Comparison of ENCODE assay signal across 1 cellular context in the genomic region with DNA sequence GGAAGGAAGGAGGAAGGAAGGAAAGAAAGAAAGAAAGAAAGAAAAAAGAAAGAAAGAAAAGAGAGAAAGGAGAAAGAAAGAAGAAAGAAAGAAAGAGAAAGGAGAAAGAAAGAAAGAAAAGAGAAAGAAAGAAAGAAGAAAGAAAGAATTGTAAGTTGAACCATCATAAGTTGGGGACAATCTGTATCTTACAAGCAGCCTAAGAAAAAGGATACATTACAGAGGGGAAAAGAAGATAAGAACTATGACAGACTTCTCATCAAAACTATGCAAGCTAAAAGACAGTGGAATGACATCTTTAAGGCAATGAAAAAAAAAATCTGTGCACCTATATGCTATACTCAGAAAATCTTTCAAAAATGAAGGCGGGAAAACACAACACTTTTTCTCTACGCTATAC.
TF ChIP-seq lines count a peak whose summit lies in the region.

No MANE protein-coding gene starts in this region.

TF ChIP-seq in K562, 482 proteins besides CTCF, POLR2A, EP300 and RAD21 (continued from another document):
- TF ChIP-seq, protein P1, sequence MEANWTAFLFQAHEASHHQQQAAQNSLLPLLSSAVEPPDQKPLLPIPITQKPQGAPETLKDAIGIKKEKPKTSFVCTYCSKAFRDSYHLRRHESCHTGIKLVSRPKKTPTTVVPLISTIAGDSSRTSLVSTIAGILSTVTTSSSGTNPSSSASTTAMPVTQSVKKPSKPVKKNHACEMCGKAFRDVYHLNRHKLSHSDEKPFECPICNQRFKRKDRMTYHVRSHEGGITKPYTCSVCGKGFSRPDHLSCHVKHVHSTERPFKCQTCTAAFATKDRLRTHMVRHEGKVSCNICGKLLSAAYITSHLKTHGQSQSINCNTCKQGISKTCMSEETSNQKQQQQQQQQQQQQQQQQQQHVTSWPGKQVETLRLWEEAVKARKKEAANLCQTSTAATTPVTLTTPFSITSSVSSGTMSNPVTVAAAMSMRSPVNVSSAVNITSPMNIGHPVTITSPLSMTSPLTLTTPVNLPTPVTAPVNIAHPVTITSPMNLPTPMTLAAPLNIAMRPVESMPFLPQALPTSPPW (CRISPR knock-in tag; IDR thresholded peaks at IDR 0.05), result no peak
- TF ChIP-seq TRIM24 (IDR thresholded peaks at IDR 0.05) (peak; percentile 64 to 82; a peak in 3 of 4 replicates), TGIF2 (CRISPR knock-in tag; IDR thresholded peaks at IDR 0.05) (no peak), ARNT (IDR thresholded peaks at IDR 0.05) (0 out of 4 replicates have a peak, but pooled peaks of 1 of the 2 experiments have one; percentile 20), NR2C1 (IDR thresholded peaks at IDR 0.05) (no peak), NR2C1 (tag; IDR thresholded peaks at IDR 0.05) (no peak), CBX5 (IDR thresholded peaks at IDR 0.05; ENCODE audit: borderline replicate concordance, low read depth) (peak; percentile 89), HDAC1 (IDR thresholded peaks at IDR 0.05) (peak in 1 of 2 experiments; percentile 82; a peak in 1 of 4 replicates), EHMT2 (IDR thresholded peaks at IDR 0.05) (0 out of 2 replicates have a peak, but pooled peaks have one; percentile 35), CBX2 (IDR thresholded peaks at IDR 0.05; ENCODE audit: insufficient read depth, low read length, poor library complexity, severe bottlenecking) (no peak), GTF2A2 (tag; IDR thresholded peaks at IDR 0.05) (no peak), MYNN (IDR thresholded peaks at IDR 0.05) (no peak), MYNN (CRISPR knock-in tag; IDR thresholded peaks at IDR 0.05) (no peak), CBX1 (IDR thresholded peaks at IDR 0.05; ENCODE audit: low read depth) (no peak), SLC30A9 (CRISPR knock-in tag; IDR thresholded peaks at IDR 0.05) (no peak), RBM15 (IDR thresholded peaks at IDR 0.05; ENCODE audit: insufficient read depth, low read length) (no peak), SMARCB1 (IDR thresholded peaks at IDR 0.05; ENCODE audit: insufficient read length, low read depth) (no peak), HNRNPLL (IDR thresholded peaks at IDR 0.05; ENCODE audit: low read depth, low read length, poor library complexity, severe bottlenecking) (no peak), MAFF (IDR thresholded peaks at IDR 0.05; ENCODE audit: low read length) (no peak), ZBTB17 (CRISPR knock-in tag; IDR thresholded peaks at IDR 0.05) (no peak), NBN (IDR thresholded peaks at IDR 0.05; ENCODE audit: low read depth) (peak; percentile 60; the same call in 1 of the 2 replicates), ZNF140 (CRISPR knock-in tag; IDR thresholded peaks at IDR 0.05) (no peak), SIN3B (IDR thresholded peaks at IDR 0.05; ENCODE audit: low read depth) (no peak), PHF8 (IDR thresholded peaks at IDR 0.05; ENCODE audit: borderline replicate concordance, low read length) (no peak), PHTF2 (CRISPR knock-in tag; IDR thresholded peaks at IDR 0.05) (no peak), PHB (CRISPR knock-in tag; IDR thresholded peaks at IDR 0.05) (no peak), ZNF175 (CRISPR knock-in tag; IDR thresholded peaks at IDR 0.05; ENCODE audit: low read depth) (no peak), TOE1 (IDR thresholded peaks at IDR 0.05; ENCODE audit: borderline replicate concordance) (no peak), TOE1 (CRISPR knock-in tag; IDR thresholded peaks at IDR 0.05; ENCODE audit: borderline replicate concordance, low read depth) (no peak), ZNF274 (IDR thresholded peaks at IDR 0.05; ENCODE audit: borderline replicate concordance, low read depth, low read length) (no peak)
- TF ChIP-seq, protein P2, sequence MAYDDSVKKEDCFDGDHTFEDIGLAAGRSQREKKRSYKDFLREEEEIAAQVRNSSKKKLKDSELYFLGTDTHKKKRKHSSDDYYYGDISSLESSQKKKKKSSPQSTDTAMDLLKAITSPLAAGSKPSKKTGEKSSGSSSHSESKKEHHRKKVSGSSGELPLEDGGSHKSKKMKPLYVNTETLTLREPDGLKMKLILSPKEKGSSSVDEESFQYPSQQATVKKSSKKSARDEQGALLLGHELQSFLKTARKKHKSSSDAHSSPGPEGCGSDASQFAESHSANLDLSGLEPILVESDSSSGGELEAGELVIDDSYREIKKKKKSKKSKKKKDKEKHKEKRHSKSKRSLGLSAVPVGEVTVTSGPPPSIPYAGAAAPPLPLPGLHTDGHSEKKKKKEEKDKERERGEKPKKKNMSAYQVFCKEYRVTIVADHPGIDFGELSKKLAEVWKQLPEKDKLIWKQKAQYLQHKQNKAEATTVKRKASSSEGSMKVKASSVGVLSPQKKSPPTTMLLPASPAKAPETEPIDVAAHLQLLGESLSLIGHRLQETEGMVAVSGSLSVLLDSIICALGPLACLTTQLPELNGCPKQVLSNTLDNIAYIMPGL (CRISPR knock-in tag; IDR thresholded peaks at IDR 0.05), result no peak
- TF ChIP-seq, protein P3, sequence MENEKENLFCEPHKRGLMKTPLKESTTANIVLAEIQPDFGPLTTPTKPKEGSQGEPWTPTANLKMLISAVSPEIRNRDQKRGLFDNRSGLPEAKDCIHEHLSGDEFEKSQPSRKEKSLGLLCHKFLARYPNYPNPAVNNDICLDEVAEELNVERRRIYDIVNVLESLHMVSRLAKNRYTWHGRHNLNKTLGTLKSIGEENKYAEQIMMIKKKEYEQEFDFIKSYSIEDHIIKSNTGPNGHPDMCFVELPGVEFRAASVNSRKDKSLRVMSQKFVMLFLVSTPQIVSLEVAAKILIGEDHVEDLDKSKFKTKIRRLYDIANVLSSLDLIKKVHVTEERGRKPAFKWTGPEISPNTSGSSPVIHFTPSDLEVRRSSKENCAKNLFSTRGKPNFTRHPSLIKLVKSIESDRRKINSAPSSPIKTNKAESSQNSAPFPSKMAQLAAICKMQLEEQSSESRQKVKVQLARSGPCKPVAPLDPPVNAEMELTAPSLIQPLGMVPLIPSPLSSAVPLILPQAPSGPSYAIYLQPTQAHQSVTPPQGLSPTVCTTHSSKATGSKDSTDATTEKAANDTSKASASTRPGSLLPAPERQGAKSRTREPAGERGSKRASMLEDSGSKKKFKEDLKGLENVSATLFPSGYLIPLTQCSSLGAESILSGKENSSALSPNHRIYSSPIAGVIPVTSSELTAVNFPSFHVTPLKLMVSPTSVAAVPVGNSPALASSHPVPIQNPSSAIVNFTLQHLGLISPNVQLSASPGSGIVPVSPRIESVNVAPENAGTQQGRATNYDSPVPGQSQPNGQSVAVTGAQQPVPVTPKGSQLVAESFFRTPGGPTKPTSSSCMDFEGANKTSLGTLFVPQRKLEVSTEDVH (IDR thresholded peaks at IDR 0.05; ENCODE audit: low read depth, partially characterized antibody), result no peak
- TF ChIP-seq, protein P4, sequence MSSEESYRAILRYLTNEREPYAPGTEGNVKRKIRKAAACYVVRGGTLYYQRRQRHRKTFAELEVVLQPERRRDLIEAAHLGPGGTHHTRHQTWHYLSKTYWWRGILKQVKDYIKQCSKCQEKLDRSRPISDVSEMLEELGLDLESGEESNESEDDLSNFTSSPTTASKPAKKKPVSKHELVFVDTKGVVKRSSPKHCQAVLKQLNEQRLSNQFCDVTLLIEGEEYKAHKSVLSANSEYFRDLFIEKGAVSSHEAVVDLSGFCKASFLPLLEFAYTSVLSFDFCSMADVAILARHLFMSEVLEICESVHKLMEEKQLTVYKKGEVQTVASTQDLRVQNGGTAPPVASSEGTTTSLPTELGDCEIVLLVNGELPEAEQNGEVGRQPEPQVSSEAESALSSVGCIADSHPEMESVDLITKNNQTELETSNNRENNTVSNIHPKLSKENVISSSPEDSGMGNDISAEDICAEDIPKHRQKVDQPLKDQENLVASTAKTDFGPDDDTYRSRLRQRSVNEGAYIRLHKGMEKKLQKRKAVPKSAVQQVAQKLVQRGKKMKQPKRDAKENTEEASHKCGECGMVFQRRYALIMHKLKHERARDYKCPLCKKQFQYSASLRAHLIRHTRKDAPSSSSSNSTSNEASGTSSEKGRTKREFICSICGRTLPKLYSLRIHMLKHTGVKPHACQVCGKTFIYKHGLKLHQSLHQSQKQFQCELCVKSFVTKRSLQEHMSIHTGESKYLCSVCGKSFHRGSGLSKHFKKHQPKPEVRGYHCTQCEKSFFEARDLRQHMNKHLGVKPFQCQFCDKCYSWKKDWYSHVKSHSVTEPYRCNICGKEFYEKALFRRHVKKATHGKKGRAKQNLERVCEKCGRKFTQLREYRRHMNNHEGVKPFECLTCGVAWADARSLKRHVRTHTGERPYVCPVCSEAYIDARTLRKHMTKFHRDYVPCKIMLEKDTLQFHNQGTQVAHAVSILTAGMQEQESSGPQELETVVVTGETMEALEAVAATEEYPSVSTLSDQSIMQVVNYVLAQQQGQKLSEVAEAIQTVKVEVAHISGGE (CRISPR knock-in tag; IDR thresholded peaks at IDR 0.05), result no peak
- TF ChIP-seq, protein P5, sequence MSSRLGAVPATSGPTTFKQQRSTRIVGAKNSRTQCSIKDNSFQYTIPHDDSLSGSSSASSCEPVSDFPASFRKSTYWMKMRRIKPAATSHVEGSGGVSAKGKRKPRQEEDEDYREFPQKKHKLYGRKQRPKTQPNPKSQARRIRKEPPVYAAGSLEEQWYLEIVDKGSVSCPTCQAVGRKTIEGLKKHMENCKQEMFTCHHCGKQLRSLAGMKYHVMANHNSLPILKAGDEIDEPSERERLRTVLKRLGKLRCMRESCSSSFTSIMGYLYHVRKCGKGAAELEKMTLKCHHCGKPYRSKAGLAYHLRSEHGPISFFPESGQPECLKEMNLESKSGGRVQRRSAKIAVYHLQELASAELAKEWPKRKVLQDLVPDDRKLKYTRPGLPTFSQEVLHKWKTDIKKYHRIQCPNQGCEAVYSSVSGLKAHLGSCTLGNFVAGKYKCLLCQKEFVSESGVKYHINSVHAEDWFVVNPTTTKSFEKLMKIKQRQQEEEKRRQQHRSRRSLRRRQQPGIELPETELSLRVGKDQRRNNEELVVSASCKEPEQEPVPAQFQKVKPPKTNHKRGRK (tag; IDR thresholded peaks at IDR 0.05), result peak; percentile 96
- TF ChIP-seq, protein P6, sequence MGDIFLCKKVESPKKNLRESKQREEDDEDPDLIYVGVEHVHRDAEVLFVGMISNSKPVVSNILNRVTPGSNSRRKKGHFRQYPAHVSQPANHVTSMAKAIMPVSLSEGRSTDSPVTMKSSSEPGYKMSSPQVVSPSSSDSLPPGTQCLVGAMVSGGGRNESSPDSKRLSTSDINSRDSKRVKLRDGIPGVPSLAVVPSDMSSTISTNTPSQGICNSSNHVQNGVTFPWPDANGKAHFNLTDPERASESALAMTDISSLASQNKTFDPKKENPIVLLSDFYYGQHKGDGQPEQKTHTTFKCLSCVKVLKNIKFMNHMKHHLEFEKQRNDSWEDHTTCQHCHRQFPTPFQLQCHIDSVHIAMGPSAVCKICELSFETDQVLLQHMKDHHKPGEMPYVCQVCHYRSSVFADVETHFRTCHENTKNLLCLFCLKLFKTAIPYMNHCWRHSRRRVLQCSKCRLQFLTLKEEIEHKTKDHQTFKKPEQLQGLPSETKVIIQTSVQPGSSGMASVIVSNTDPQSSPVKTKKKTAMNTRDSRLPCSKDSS (IDR thresholded peaks at IDR 0.05; ENCODE audit: low read depth, partially characterized antibody), result peak; percentile 82
